Comparison of ENCODE assay signal across 10 cellular contexts in genomic region chr4:152304220-152304619, GRCh38.
DNase-seq lines count a peak whose midpoint lies in the region; ATAC-seq and TF ChIP-seq lines count a peak whose summit lies in the region.
"Had no signal": no experiment of that assay in that cellular context is flagged by ENCODE, and none has a peak within 500 bp of the region (broad histone marks: within the 10 kb centered on the region; RNA-seq: fewer than 3 reads in every experiment).

No MANE protein-coding gene starts in this region.

- no peak for TF ChIP-seq CTCF in mammary epithelial cell (conservative IDR thresholded peaks at IDR 0.05 in 1 of 2, IDR thresholded peaks at IDR 0.05 in 1 of 2; ENCODE audit: extremely low read depth in 1 of 2, insufficient read depth in 1 of 2, low read depth in 1 of 2, low read length in 2 of 2)
- TF ChIP-seq CTCF in MCF 10A (IDR thresholded peaks at IDR 0.05; ENCODE audit: unreplicated experiment): no peak
- no peak for TF ChIP-seq CTCF in omental fat pad (IDR thresholded peaks at IDR 0.05)

- H3K36me3 ChIP-seq in mammary epithelial cell (ENCODE audit: insufficient read depth, low read length): no peaks in the 10 kb centered on the region

- intact Hi-C loops in mammary epithelial cell (cut with micrococcal nuclease) (no loop called here), MCF 10A (cut with micrococcal nuclease) (no loop called here), Right ventricle myocardium superior (cut with DNase I) (no loop called here)

- WGBS in mammary epithelial cell (ENCODE audit: low coverage, missing lambda C conversion rate): 85% methylated on average over 5 of the region's 5 CpGs

- H3K4me3 Mint-ChIP-seq in MCF 10A (ENCODE audit: unreplicated experiment): no peak overlapping the region
- H3K4me3 Mint-ChIP-seq in activated T-cell treated with anti-CD3 and anti-CD28 coated beads, Interleukin-2, amount 50 U/mL, for 24 hours: no peak overlapping the region

- H3K27me3 Mint-ChIP-seq in MCF 10A (ENCODE audit: insufficient read depth, unreplicated experiment): no peaks in the 10 kb centered on the region
- H3K27me3 Mint-ChIP-seq in activated T-cell treated with anti-CD3 and anti-CD28 coated beads, Interleukin-2, amount 50 U/mL, for 24 hours: no peaks in the 10 kb centered on the region

- no peak overlapping the region for H3K27ac ChIP-seq in mammary epithelial cell (ENCODE audit: insufficient read depth, low read depth, low read length)

- H3K27me3 ChIP-seq in mammary epithelial cell (ENCODE audit: insufficient read depth, low read length): no peaks in the 10 kb centered on the region

- H3K9me3 Mint-ChIP-seq in MCF 10A (ENCODE audit: unreplicated experiment): no peaks in the 10 kb centered on the region
- no peaks in the 10 kb centered on the region for H3K9me3 Mint-ChIP-seq in activated T-cell treated with anti-CD3 and anti-CD28 coated beads, Interleukin-2, amount 50 U/mL, for 24 hours

- POLR2A ChIA-PET in MCF 10A (lab: Yijun Ruan, JAX): interaction anchor here (0.7 kb wide), 1 partner anchor 68 kb away, joined by 3 read pairs; no protein-coding TSS in a partner anchor

- BruUV-seq in mammary epithelial cell (replicated peaks; lab: Mats Ljungman, UMichigan) (no TSS peak), MCF 10A (replicated peaks; lab: Mats Ljungman, UMichigan) (no TSS peak)

- in situ Hi-C loops in mammary epithelial cell (cut with MboI; ENCODE audit: low sequenced_read_pairs in 2 of 2): no loop called here

- no peak overlapping the region for H2AFZ ChIP-seq in mammary epithelial cell (ENCODE audit: low read depth, low read length)

- no peaks in the 10 kb centered on the region for H3K79me2 ChIP-seq in mammary epithelial cell (ENCODE audit: insufficient read depth, low read length)

- CTCF ChIA-PET in mammary epithelial cell (lab: Charles Lee; ENCODE audit: low non-redundant PET) (no interaction called here), MCF 10A (lab: Yijun Ruan, JAX) (no interaction called here)

- dilution Hi-C loops in mammary epithelial cell (cut with HindIII; ENCODE audit: low sequenced_read_pairs): no loop called here

- no peak overlapping the region for H3K27ac Mint-ChIP-seq in MCF 10A (ENCODE audit: low read depth, unreplicated experiment)
- H3K27ac Mint-ChIP-seq in activated T-cell treated with anti-CD3 and anti-CD28 coated beads, Interleukin-2, amount 50 U/mL, for 24 hours: no peak overlapping the region

- no peaks in the 10 kb centered on the region for H3K4me1 Mint-ChIP-seq in MCF 10A (ENCODE audit: insufficient read depth, unreplicated experiment)
- H3K4me1 Mint-ChIP-seq in activated T-cell treated with anti-CD3 and anti-CD28 coated beads, Interleukin-2, amount 50 U/mL, for 24 hours (ENCODE audit: low read depth): no peaks in the 10 kb centered on the region

- no peak overlapping the region for H3K9ac ChIP-seq in mammary epithelial cell (ENCODE audit: insufficient read depth, low read length)

- peak; percentile 33 for DNase-seq in mammary epithelial cell
- DNase-seq in MCF 10A (ENCODE audit: unreplicated experiment): no peak
- peak; percentile 29 to 44 for DNase-seq in NOMO-1 (lab: John Stamatoyannopoulos, UW; ENCODE audit: unreplicated experiment in 2 of 2)
- no peak for DNase-seq in activated T-cell treated with anti-CD3 and anti-CD28 coated beads, Interleukin-2, amount 50 U/mL, for 24 hours
- no peak for DNase-seq in omental fat pad (ENCODE audit: low spot score)
- no peak for DNase-seq in anterior cingulate cortex (lab: John Stamatoyannopoulos, UW)
- no peak for DNase-seq in Right ventricle myocardium superior
- DNase-seq: ACHN had no signal

- peaks cover 2% of the 10 kb centered on the region for H3K4me1 ChIP-seq in mammary epithelial cell (ENCODE audit: insufficient read depth, low read length)

- H3K4me3 ChIP-seq in mammary epithelial cell (replicated peaks in 1 of 3; ENCODE audit: insufficient read depth in 1 of 3, low read depth in 2 of 3, low read length in 3 of 3): no peak overlapping the region

- no peak overlapping the region for H3K4me2 ChIP-seq in mammary epithelial cell (ENCODE audit: insufficient read depth, low read depth, low read length)

- no peaks in the 10 kb centered on the region for H4K20me1 ChIP-seq in mammary epithelial cell (ENCODE audit: insufficient read depth, low read length)

- ATAC-seq in HG02870 (IDR thresholded peaks at IDR 0.05; ENCODE audit: unreplicated experiment): peak; percentile 95
- ATAC-seq in omental fat pad (ENCODE audit: low FRiP score): no peak
- no peak for ATAC-seq in Right ventricle myocardium superior (ENCODE audit: poor library complexity)
- ATAC-seq: Panc1 had no signal

- peaks cover 6% of the 10 kb centered on the region for H3K36me3 Mint-ChIP-seq in MCF 10A (ENCODE audit: insufficient read depth, unreplicated experiment)
- no peaks in the 10 kb centered on the region for H3K36me3 Mint-ChIP-seq in activated T-cell treated with anti-CD3 and anti-CD28 coated beads, Interleukin-2, amount 50 U/mL, for 24 hours (ENCODE audit: low read depth)

- H3K9me3 ChIP-seq in mammary epithelial cell (replicated peaks; ENCODE audit: insufficient read depth, low read length): no peaks in the 10 kb centered on the region

Comparison
In these comparisons a context has a peak if more than half of its experiments do, and no peak if none do; other contexts are left out.
1. DNase-seq: peak in mammary epithelial cell (single experiment) and NOMO-1 (2 of 2); none in MCF 10A (single experiment), activated T-cell treated with anti-CD3 and anti-CD28 coated beads, Interleukin-2, amount 50 U/mL, for 24 hours (single experiment), omental fat pad (single experiment), anterior cingulate cortex (0 of 58) and Right ventricle myocardium superior (single experiment).